8 cellular contexts compared by ENCODE assay signal in genomic region chr5:62256161-62257017, GRCh38. TPM values are rescaled to one million over a fixed set of nuclear protein-coding genes. Genes with fewer than 3 reads are reported as not detected.
A peak's percentile ranks its signal among the peaks of the same experiment; 100 is the strongest.
DNase-seq lines count a peak whose midpoint lies in the region; ATAC-seq and TF ChIP-seq lines count a peak whose summit lies in the region.

No MANE protein-coding gene starts in this region.

- H3K36me3 ChIP-seq in WERI-Rb-1 (no peaks in the 10 kb centered on the region), aorta (ENCODE audit: control insufficient read depth in 1 of 2, insufficient read depth in 2 of 2, low read length in 1 of 2) (no peaks in the 10 kb centered on the region)

- no peak overlapping the region for H3K4me3 Mint-ChIP-seq in neural crest cell

- peak; percentile 76 for ATAC-seq in HG02885 (IDR thresholded peaks at IDR 0.05; ENCODE audit: poor library complexity, unreplicated experiment)
- ATAC-seq in aorta (ENCODE audit: low FRiP score): no peak

- 20 to 26% methylated on average over 8 of the region's 8 CpGs for WGBS in aorta, 2 donors

- no peaks in the 10 kb centered on the region for H3K36me3 Mint-ChIP-seq in neural crest cell (ENCODE audit: low read depth)

- H3K4me1 ChIP-seq in aorta (ENCODE audit: control insufficient read depth in 1 of 2, insufficient read depth in 2 of 2, low read length in 2 of 2): no peaks in the 10 kb centered on the region

- H3K4me3 ChIP-seq in WERI-Rb-1 (ENCODE audit: low read depth, low read length) (peak overlapping the region; percentile 8; the same call in 1 of the 2 replicates), aorta (ENCODE audit: low read length in 2 of 2) (no peak overlapping the region)

- DNase-seq in activated CD8-positive, alpha-beta memory T cell treated with anti-CD3 and anti-CD28 coated beads for 24 hours: peak; percentile 63
- DNase-seq in activated CD8-positive, alpha-beta memory T cell treated with anti-CD3 and anti-CD28 coated beads, Interleukin-2, amount 50 U/mL, for 48 hours: no peak
- DNase-seq in WERI-Rb-1 (peak; percentile 48), neural crest cell (ENCODE audit: low read depth, low spot score) (no peak), aorta (no peak), ureter (ENCODE audit: low spot score) (no peak)
- no peak for DNase-seq in effector CD4-positive, alpha-beta T cell

- intact Hi-C loops in aorta (cut with DNase I): no loop called here

- H3K9me3 ChIP-seq in WERI-Rb-1 (ENCODE audit: severe bottlenecking) (no peaks in the 10 kb centered on the region), aorta (ENCODE audit: control insufficient read depth, low read length) (no peaks in the 10 kb centered on the region)

- H3K27ac Mint-ChIP-seq in neural crest cell (ENCODE audit: unreplicated experiment): peak overlapping the region; percentile 9

- H3K27me3 Mint-ChIP-seq in neural crest cell (ENCODE audit: low read depth): no peaks in the 10 kb centered on the region

- H3K9me3 Mint-ChIP-seq in neural crest cell: no peaks in the 10 kb centered on the region

- TF ChIP-seq CTCF in WERI-Rb-1 (IDR thresholded peaks at IDR 0.05; ENCODE audit: low read depth, low read length) (no peak), neural crest cell (conservative IDR thresholded peaks at IDR 0.05) (no peak)

- H3K4me1 Mint-ChIP-seq in neural crest cell: no peaks in the 10 kb centered on the region

- H3K27ac ChIP-seq in WERI-Rb-1: peak overlapping the region; percentile 55
- no peak overlapping the region for H3K27ac ChIP-seq in aorta (ENCODE audit: low read depth in 1 of 2, low read length in 2 of 2)

- no peaks in the 10 kb centered on the region for H3K27me3 ChIP-seq in WERI-Rb-1 (ENCODE audit: insufficient read depth, low read depth, severe bottlenecking)
- no peaks in the 10 kb centered on the region for H3K27me3 ChIP-seq in aorta (ENCODE audit: control insufficient read depth in 1 of 2, insufficient read depth in 2 of 2, low read length in 1 of 2)

RNA-seq across cellular contexts. Expression of gene KIF2A, which starts 49.6 kb away (rescaled TPM):
- total RNA-seq in neural crest cell: 96.2 and 101 TPM in 2 replicates
- 10 to 100 TPM; 25.5 to 33.9 TPM for total RNA-seq in aorta
- 10 to 100 TPM in 1 of 2 donors, 1 to 10 TPM in 1; 5.6 to 17.4 TPM for polyA plus RNA-seq in aorta
- 50.6 TPM for total RNA-seq in ureter

Comparison
In these comparisons a context has a peak if more than half of its experiments do, and no peak if none do; other contexts are left out.
1. DNase-seq: peak in activated CD8-positive, alpha-beta memory T cell treated with anti-CD3 and anti-CD28 coated beads for 24 hours (single experiment) and WERI-Rb-1 (single experiment); none in activated CD8-positive, alpha-beta memory T cell treated with anti-CD3 and anti-CD28 coated beads, Interleukin-2, amount 50 U/mL, for 48 hours (single experiment), neural crest cell (single experiment), aorta (0 of 2), ureter (single experiment) and effector CD4-positive, alpha-beta T cell (single experiment).